1 cellular context compared by ENCODE assay signal in the genomic region with DNA sequence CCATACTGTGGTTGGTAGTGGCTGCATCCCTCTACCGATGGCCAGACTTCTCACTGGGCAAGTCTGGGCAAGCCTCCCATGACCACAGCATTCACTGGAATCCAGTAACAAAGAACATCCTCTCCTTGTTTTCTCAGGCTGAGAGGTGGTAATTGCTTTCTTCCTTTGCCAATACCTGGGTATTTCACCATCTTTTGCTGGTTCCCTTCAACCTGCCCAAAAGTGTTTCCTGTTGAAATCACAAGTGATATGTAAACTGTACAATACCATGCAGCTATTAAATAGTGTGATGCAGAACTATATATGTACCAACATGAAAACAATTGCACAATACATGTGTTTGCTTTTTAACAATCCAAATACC.
TF ChIP-seq lines count a peak whose summit lies in the region.

TSS of gene PTCHD4 (minus strand) at position 55 of the 364 bp plus-strand sequence. CDS start 42,240 bp downstream, outside the sequence.

TF ChIP-seq in HepG2, 621 proteins besides CTCF, POLR2A, EP300 and RAD21 (continued from another document and continues in another):
- TF ChIP-seq, protein P1, sequence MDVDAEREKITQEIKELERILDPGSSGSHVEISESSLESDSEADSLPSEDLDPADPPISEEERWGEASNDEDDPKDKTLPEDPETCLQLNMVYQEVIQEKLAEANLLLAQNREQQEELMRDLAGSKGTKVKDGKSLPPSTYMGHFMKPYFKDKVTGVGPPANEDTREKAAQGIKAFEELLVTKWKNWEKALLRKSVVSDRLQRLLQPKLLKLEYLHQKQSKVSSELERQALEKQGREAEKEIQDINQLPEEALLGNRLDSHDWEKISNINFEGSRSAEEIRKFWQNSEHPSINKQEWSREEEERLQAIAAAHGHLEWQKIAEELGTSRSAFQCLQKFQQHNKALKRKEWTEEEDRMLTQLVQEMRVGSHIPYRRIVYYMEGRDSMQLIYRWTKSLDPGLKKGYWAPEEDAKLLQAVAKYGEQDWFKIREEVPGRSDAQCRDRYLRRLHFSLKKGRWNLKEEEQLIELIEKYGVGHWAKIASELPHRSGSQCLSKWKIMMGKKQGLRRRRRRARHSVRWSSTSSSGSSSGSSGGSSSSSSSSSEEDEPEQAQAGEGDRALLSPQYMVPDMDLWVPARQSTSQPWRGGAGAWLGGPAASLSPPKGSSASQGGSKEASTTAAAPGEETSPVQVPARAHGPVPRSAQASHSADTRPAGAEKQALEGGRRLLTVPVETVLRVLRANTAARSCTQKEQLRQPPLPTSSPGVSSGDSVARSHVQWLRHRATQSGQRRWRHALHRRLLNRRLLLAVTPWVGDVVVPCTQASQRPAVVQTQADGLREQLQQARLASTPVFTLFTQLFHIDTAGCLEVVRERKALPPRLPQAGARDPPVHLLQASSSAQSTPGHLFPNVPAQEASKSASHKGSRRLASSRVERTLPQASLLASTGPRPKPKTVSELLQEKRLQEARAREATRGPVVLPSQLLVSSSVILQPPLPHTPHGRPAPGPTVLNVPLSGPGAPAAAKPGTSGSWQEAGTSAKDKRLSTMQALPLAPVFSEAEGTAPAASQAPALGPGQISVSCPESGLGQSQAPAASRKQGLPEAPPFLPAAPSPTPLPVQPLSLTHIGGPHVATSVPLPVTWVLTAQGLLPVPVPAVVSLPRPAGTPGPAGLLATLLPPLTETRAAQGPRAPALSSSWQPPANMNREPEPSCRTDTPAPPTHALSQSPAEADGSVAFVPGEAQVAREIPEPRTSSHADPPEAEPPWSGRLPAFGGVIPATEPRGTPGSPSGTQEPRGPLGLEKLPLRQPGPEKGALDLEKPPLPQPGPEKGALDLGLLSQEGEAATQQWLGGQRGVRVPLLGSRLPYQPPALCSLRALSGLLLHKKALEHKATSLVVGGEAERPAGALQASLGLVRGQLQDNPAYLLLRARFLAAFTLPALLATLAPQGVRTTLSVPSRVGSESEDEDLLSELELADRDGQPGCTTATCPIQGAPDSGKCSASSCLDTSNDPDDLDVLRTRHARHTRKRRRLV (CRISPR knock-in tag; IDR thresholded peaks at IDR 0.05): no peak
- TF ChIP-seq GFI1 (CRISPR knock-in tag; IDR thresholded peaks at IDR 0.05; ENCODE audit: borderline replicate concordance): no peak
- no peak for TF ChIP-seq TIGD3 (CRISPR knock-in tag; IDR thresholded peaks at IDR 0.05; ENCODE audit: borderline replicate concordance)
- TF ChIP-seq CREB1 (IDR thresholded peaks at IDR 0.05): no peak
- TF ChIP-seq CREB1 (CRISPR knock-in tag; IDR thresholded peaks at IDR 0.05): no peak
- peak; percentile 55; the same call in 1 of the 2 replicates for TF ChIP-seq BCL6 (CRISPR knock-in tag; IDR thresholded peaks at IDR 0.05)
- no peak for TF ChIP-seq SATB2 (CRISPR knock-in tag; IDR thresholded peaks at IDR 0.05)
- TF ChIP-seq ZNF451 (CRISPR knock-in tag; IDR thresholded peaks at IDR 0.05): 0 out of 2 replicates have a peak, but pooled peaks have one; percentile 41
- 0 out of 2 replicates have a peak, but pooled peaks have one; percentile 49 for TF ChIP-seq ZNF790 (CRISPR knock-in tag; IDR thresholded peaks at IDR 0.05; ENCODE audit: borderline replicate concordance)
- TF ChIP-seq ZNF431 (CRISPR knock-in tag; IDR thresholded peaks at IDR 0.05; ENCODE audit: borderline replicate concordance, low read depth): no peak; the same call in 1 of the 2 replicates
- TF ChIP-seq MEF2D (CRISPR knock-in tag; IDR thresholded peaks at IDR 0.05): 0 out of 2 replicates have a peak, but pooled peaks have one; percentile 45
- no peak for TF ChIP-seq KDM3A (CRISPR knock-in tag; IDR thresholded peaks at IDR 0.05; ENCODE audit: low read depth)
- no peak for TF ChIP-seq ZNF382 (CRISPR knock-in tag; IDR thresholded peaks at IDR 0.05; ENCODE audit: borderline replicate concordance)
- TF ChIP-seq BRCA1 (CRISPR knock-in tag; IDR thresholded peaks at IDR 0.05): no peak
- TF ChIP-seq KDM2A (CRISPR knock-in tag; IDR thresholded peaks at IDR 0.05; ENCODE audit: borderline replicate concordance, low read depth): peak; percentile 69
- TF ChIP-seq ZNF841 (CRISPR knock-in tag; IDR thresholded peaks at IDR 0.05; ENCODE audit: borderline replicate concordance): no peak
- TF ChIP-seq ZNF30 (CRISPR knock-in tag; IDR thresholded peaks at IDR 0.05): no peak
- no peak for TF ChIP-seq ZNF773 (CRISPR knock-in tag; IDR thresholded peaks at IDR 0.05; ENCODE audit: borderline replicate concordance)
- no peak for TF ChIP-seq ZMYM3 (CRISPR knock-in tag; IDR thresholded peaks at IDR 0.05)
- peak; percentile 86 for TF ChIP-seq TEAD3 (CRISPR knock-in tag; optimal IDR thresholded peaks at IDR 0.05; ENCODE audit: borderline replicate concordance)
- TF ChIP-seq ZNF34 (CRISPR knock-in tag; IDR thresholded peaks at IDR 0.05; ENCODE audit: borderline replicate concordance): 0 out of 2 replicates have a peak, but pooled peaks have one; percentile 24
- no peak for TF ChIP-seq HOXA9 (CRISPR knock-in tag; IDR thresholded peaks at IDR 0.05; ENCODE audit: borderline replicate concordance)
- no peak for TF ChIP-seq ZSCAN5A (CRISPR knock-in tag; IDR thresholded peaks at IDR 0.05; ENCODE audit: borderline replicate concordance)
- TF ChIP-seq, protein P2, sequence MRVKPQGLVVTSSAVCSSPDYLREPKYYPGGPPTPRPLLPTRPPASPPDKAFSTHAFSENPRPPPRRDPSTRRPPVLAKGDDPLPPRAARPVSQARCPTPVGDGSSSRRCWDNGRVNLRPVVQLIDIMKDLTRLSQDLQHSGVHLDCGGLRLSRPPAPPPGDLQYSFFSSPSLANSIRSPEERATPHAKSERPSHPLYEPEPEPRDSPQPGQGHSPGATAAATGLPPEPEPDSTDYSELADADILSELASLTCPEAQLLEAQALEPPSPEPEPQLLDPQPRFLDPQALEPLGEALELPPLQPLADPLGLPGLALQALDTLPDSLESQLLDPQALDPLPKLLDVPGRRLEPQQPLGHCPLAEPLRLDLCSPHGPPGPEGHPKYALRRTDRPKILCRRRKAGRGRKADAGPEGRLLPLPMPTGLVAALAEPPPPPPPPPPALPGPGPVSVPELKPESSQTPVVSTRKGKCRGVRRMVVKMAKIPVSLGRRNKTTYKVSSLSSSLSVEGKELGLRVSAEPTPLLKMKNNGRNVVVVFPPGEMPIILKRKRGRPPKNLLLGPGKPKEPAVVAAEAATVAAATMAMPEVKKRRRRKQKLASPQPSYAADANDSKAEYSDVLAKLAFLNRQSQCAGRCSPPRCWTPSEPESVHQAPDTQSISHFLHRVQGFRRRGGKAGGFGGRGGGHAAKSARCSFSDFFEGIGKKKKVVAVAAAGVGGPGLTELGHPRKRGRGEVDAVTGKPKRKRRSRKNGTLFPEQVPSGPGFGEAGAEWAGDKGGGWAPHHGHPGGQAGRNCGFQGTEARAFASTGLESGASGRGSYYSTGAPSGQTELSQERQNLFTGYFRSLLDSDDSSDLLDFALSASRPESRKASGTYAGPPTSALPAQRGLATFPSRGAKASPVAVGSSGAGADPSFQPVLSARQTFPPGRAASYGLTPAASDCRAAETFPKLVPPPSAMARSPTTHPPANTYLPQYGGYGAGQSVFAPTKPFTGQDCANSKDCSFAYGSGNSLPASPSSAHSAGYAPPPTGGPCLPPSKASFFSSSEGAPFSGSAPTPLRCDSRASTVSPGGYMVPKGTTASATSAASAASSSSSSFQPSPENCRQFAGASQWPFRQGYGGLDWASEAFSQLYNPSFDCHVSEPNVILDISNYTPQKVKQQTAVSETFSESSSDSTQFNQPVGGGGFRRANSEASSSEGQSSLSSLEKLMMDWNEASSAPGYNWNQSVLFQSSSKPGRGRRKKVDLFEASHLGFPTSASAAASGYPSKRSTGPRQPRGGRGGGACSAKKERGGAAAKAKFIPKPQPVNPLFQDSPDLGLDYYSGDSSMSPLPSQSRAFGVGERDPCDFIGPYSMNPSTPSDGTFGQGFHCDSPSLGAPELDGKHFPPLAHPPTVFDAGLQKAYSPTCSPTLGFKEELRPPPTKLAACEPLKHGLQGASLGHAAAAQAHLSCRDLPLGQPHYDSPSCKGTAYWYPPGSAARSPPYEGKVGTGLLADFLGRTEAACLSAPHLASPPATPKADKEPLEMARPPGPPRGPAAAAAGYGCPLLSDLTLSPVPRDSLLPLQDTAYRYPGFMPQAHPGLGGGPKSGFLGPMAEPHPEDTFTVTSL (CRISPR knock-in tag; IDR thresholded peaks at IDR 0.05; ENCODE audit: borderline replicate concordance): no peak
- no peak for TF ChIP-seq ZNF232 (CRISPR knock-in tag; IDR thresholded peaks at IDR 0.05; ENCODE audit: borderline replicate concordance)
- TF ChIP-seq LCORL (IDR thresholded peaks at IDR 0.05): no peak
- peak; percentile 78 for TF ChIP-seq LCORL (CRISPR knock-in tag; IDR thresholded peaks at IDR 0.05)
- TF ChIP-seq ZNF589 (CRISPR knock-in tag; conservative IDR thresholded peaks at IDR 0.05): 0 out of 2 replicates have a peak, but pooled peaks have one; percentile 52
- no peak for TF ChIP-seq ZNF33B (CRISPR knock-in tag; IDR thresholded peaks at IDR 0.05)
- TF ChIP-seq CENPT (CRISPR knock-in tag; IDR thresholded peaks at IDR 0.05; ENCODE audit: low read depth): no peak
- no peak for TF ChIP-seq ZNF3 (CRISPR knock-in tag; IDR thresholded peaks at IDR 0.05)
- TF ChIP-seq FOSL2 (CRISPR knock-in tag; IDR thresholded peaks at IDR 0.05): peak; percentile 59
- no peak for TF ChIP-seq ZNF724P (CRISPR knock-in tag; IDR thresholded peaks at IDR 0.05; ENCODE audit: borderline replicate concordance)
- TF ChIP-seq HNRNPL (IDR thresholded peaks at IDR 0.05; ENCODE audit: low read depth, low read length): no peak
- TF ChIP-seq, protein P3, sequence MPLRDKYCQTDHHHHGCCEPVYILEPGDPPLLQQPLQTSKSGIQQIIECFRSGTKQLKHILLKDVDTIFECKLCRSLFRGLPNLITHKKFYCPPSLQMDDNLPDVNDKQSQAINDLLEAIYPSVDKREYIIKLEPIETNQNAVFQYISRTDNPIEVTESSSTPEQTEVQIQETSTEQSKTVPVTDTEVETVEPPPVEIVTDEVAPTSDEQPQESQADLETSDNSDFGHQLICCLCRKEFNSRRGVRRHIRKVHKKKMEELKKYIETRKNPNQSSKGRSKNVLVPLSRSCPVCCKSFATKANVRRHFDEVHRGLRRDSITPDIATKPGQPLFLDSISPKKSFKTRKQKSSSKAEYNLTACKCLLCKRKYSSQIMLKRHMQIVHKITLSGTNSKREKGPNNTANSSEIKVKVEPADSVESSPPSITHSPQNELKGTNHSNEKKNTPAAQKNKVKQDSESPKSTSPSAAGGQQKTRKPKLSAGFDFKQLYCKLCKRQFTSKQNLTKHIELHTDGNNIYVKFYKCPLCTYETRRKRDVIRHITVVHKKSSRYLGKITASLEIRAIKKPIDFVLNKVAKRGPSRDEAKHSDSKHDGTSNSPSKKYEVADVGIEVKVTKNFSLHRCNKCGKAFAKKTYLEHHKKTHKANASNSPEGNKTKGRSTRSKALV (CRISPR knock-in tag; IDR thresholded peaks at IDR 0.05): no peak
- TF ChIP-seq AKAP8 (CRISPR knock-in tag; IDR thresholded peaks at IDR 0.05): no peak
- no peak for TF ChIP-seq JDP2 (CRISPR knock-in tag; IDR thresholded peaks at IDR 0.05; ENCODE audit: borderline replicate concordance)
- TF ChIP-seq CHD4 (IDR thresholded peaks at IDR 0.05; ENCODE audit: borderline replicate concordance, low read length): no peak
- TF ChIP-seq ZNF296 (CRISPR knock-in tag; conservative IDR thresholded peaks at IDR 0.05): no peak
- TF ChIP-seq ZNF207 (IDR thresholded peaks at IDR 0.05; ENCODE audit: borderline replicate concordance): no peak
- peak; percentile 70; the same call in 1 of the 2 replicates for TF ChIP-seq RCOR2 (CRISPR knock-in tag; IDR thresholded peaks at IDR 0.05)
- TF ChIP-seq CENPBD1 (CRISPR knock-in tag; IDR thresholded peaks at IDR 0.05; ENCODE audit: borderline replicate concordance, low read depth): no peak
- no peak for TF ChIP-seq MAF1 (CRISPR knock-in tag; IDR thresholded peaks at IDR 0.05; ENCODE audit: borderline replicate concordance)
- no peak for TF ChIP-seq EEA1 (CRISPR knock-in tag; IDR thresholded peaks at IDR 0.05; ENCODE audit: borderline replicate concordance)
- TF ChIP-seq, protein P4, sequence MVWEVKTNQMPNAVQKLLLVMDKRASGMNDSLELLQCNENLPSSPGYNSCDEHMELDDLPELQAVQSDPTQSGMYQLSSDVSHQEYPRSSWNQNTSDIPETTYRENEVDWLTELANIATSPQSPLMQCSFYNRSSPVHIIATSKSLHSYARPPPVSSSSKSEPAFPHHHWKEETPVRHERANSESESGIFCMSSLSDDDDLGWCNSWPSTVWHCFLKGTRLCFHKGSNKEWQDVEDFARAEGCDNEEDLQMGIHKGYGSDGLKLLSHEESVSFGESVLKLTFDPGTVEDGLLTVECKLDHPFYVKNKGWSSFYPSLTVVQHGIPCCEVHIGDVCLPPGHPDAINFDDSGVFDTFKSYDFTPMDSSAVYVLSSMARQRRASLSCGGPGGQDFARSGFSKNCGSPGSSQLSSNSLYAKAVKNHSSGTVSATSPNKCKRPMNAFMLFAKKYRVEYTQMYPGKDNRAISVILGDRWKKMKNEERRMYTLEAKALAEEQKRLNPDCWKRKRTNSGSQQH (CRISPR knock-in tag; IDR thresholded peaks at IDR 0.05; ENCODE audit: low read depth): peak; percentile 81; the same call in 1 of the 2 replicates
- no peak for TF ChIP-seq ZNF468 (CRISPR knock-in tag; IDR thresholded peaks at IDR 0.05)
- no peak for TF ChIP-seq HOXD1 (CRISPR knock-in tag; IDR thresholded peaks at IDR 0.05)
- 0 out of 2 replicates have a peak, but pooled peaks have one; percentile 32 for TF ChIP-seq ZNF709 (CRISPR knock-in tag; IDR thresholded peaks at IDR 0.05)
- TF ChIP-seq SETDB1 (CRISPR knock-in tag; IDR thresholded peaks at IDR 0.05; ENCODE audit: borderline replicate concordance): no peak
- TF ChIP-seq ESRRA (CRISPR knock-in tag; IDR thresholded peaks at IDR 0.05; ENCODE audit: low read depth): no peak
- no peak for TF ChIP-seq ZNF253 (CRISPR knock-in tag; IDR thresholded peaks at IDR 0.05; ENCODE audit: borderline replicate concordance)
- no peak for TF ChIP-seq STAG1 (CRISPR knock-in tag; IDR thresholded peaks at IDR 0.05)
- no peak for TF ChIP-seq JUND (CRISPR knock-in tag; IDR thresholded peaks at IDR 0.05)
